ENCODE assay signal across 8 cellular contexts in the genomic region with DNA sequence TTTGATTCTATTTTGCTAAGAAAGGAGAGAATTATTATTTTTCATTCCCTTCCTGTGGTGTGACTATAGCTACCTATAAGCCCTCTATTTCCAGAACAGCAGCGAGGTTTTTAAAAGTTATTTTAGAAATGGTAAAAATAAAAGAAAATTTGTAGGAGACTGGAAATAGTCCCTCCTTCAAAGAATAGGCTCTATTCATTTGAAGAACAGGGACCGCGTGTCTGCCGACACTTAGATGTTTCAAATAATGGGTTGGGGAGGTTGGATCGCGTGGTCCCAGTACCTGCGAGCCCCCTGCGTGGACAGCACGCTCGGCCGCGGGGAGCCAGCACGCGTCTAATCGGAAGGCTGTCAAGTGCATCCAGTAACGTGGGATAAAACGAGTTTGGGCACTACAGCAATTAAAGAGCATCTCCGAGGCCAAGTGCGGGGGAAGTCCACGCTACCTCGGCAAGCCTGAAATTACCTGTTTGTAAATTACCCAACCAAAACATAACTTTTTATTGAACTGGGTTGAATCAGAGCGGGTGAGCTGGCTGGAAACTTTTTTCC. TPM values are rescaled to one million over a fixed set of nuclear protein-coding genes. Genes with fewer than 3 reads are reported as not detected.
DNase-seq lines count a peak whose midpoint lies in the region; ATAC-seq and TF ChIP-seq lines count a peak whose summit lies in the region.

No MANE protein-coding gene starts in this region.

- TF ChIP-seq CTCF in adrenal gland (IDR thresholded peaks at IDR 0.05), result no peak

- TF ChIP-seq POLR2A in adrenal gland (IDR thresholded peaks at IDR 0.05), result no peak

- 1 to 3% (median 2%) methylated on average over 16 to 22 of the region's 22 CpGs for whole genome bisulfite sequencing in adrenal gland, 4 donors

- no peaks in the 10 kb centered on the region for H3K4me1 ChIP-seq in CD4-positive, alpha-beta memory T cell (ENCODE audit: insufficient read depth, low read length)
- H3K4me1 ChIP-seq in adrenal gland (replicated peaks in 1 of 2) (peaks cover 0 to 26% of the 10 kb centered on the region in 2 donors), subcutaneous abdominal adipose tissue (ENCODE audit: control insufficient read depth in 5 of 5, insufficient read depth in 5 of 5, low read length in 5 of 5) (peaks cover 0 to 30% (median 19%) of the 10 kb centered on the region in 5 donors)

- no peaks in the 10 kb centered on the region for H3K36me3 Mint-ChIP-seq in CD4-positive, alpha-beta memory T cell
- H3K36me3 Mint-ChIP-seq in immature natural killer cell, result peaks cover 0 to 3% (median 3%) of the 10 kb centered on the region in 3 donors
- no peaks in the 10 kb centered on the region for H3K36me3 Mint-ChIP-seq in stimulated activated memory B cell treated with anti-CD40 and anti-IgM and Interleukin-4, amounts not matched to agents 10 μg/mL and 1 μg/mL and 100 μg/mL, for 72 hours

- no peaks in the 10 kb centered on the region for H3K9me3 ChIP-seq in CD4-positive, alpha-beta memory T cell (ENCODE audit: control insufficient read depth in 1 of 2, low read length in 2 of 2)
- no peaks in the 10 kb centered on the region for H3K9me3 ChIP-seq in adrenal gland (replicated peaks in 1 of 3)
- no peaks in the 10 kb centered on the region for H3K9me3 ChIP-seq in subcutaneous abdominal adipose tissue (ENCODE audit: control insufficient read depth in 5 of 5, low read length in 5 of 5)

- peak overlapping the region; percentile 28 to 79 (median 75) for H3K9ac ChIP-seq in subcutaneous abdominal adipose tissue (ENCODE audit: low read length in 5 of 5)

- H3K9me3 Mint-ChIP-seq in CD4-positive, alpha-beta memory T cell, result peaks cover 0 to 22% (median 5%) of the 10 kb centered on the region in 8 donors
- H3K9me3 Mint-ChIP-seq in immature natural killer cell, result peaks cover 3 to 31% (median 14%) of the 10 kb centered on the region in 6 donors
- peaks cover 3% of the 10 kb centered on the region for H3K9me3 Mint-ChIP-seq in stimulated activated memory B cell treated with anti-CD40 and anti-IgM and Interleukin-4, amounts not matched to agents 10 μg/mL and 1 μg/mL and 100 μg/mL, for 72 hours

- H3K27ac Mint-ChIP-seq in CD4-positive, alpha-beta memory T cell, result no peak overlapping the region
- H3K27ac Mint-ChIP-seq in immature natural killer cell, result no peak overlapping the region
- no peak overlapping the region for H3K27ac Mint-ChIP-seq in stimulated activated memory B cell treated with anti-CD40 and anti-IgM and Interleukin-4, amounts not matched to agents 10 μg/mL and 1 μg/mL and 100 μg/mL, for 72 hours

- peak; percentile 17 for ATAC-seq in HG02678 (IDR thresholded peaks at IDR 0.05; ENCODE audit: unreplicated experiment)
- no peak for ATAC-seq in HG02938 (IDR thresholded peaks at IDR 0.05; ENCODE audit: unreplicated experiment)
- no peak for ATAC-seq in GM19023 (IDR thresholded peaks at IDR 0.05; ENCODE audit: unreplicated experiment)
- ATAC-seq in stimulated activated memory B cell treated with anti-CD40 and anti-IgM and Interleukin-4, amounts not matched to agents 10 μg/mL and 1 μg/mL and 100 μg/mL, for 72 hours, result no peak

- POLR2A ChIA-PET in CD4-positive, alpha-beta memory T cell (lab: Charles Lee; ENCODE audit: partially characterized antibody), result no interaction called here

- no peak overlapping the region for H3K27ac ChIP-seq in CD4-positive, alpha-beta memory T cell (ENCODE audit: low read depth, low read length)
- H3K27ac ChIP-seq in adrenal gland, result peak overlapping the region in 3 of 5 donors; percentile 85 to 98 (median 92)
- H3K27ac ChIP-seq in subcutaneous abdominal adipose tissue (ENCODE audit: low read depth, low read length), result peak overlapping the region; percentile 89

- CTCF ChIA-PET in CD4-positive, alpha-beta memory T cell (lab: Charles Lee; ENCODE audit: partially characterized antibody), result no interaction called here

- no peak for DNase-seq in CD4-positive, alpha-beta memory T cell
- DNase-seq in adrenal gland (peak in 4 of 7 donors; percentile 19 to 61 (median 28)), immature natural killer cell (no peak)

- no peaks in the 10 kb centered on the region for H3K36me3 ChIP-seq in CD4-positive, alpha-beta memory T cell (ENCODE audit: insufficient read depth, low read length)
- H3K36me3 ChIP-seq in adrenal gland (replicated peaks in 1 of 2) (no peaks in the 10 kb centered on the region), subcutaneous abdominal adipose tissue (ENCODE audit: control insufficient read depth in 5 of 5, insufficient read depth in 5 of 5, low read length in 5 of 5) (no peaks in the 10 kb centered on the region)

- H3K27me3 ChIP-seq in CD4-positive, alpha-beta memory T cell (ENCODE audit: insufficient read depth, low read length), result peaks cover 6% of the 10 kb centered on the region
- H3K27me3 ChIP-seq in adrenal gland (no peaks in the 10 kb centered on the region), subcutaneous abdominal adipose tissue (ENCODE audit: control insufficient read depth in 5 of 5, insufficient read depth in 4 of 5, low read length in 5 of 5) (no peaks in the 10 kb centered on the region)

- H3K4me3 ChIP-seq in CD4-positive, alpha-beta memory T cell (ENCODE audit: low read length in 2 of 2), result no peak overlapping the region
- H3K4me3 ChIP-seq in adrenal gland, result peak overlapping the region; percentile 59 to 95 (median 92)
- H3K4me3 ChIP-seq in subcutaneous abdominal adipose tissue (ENCODE audit: low read depth in 1 of 5, low read length in 5 of 5), result peak overlapping the region; percentile 78 to 93 (median 85)

- H3K4me1 Mint-ChIP-seq in CD4-positive, alpha-beta memory T cell, result peaks cover 0 to 11% (median 2%) of the 10 kb centered on the region in 4 donors
- H3K4me1 Mint-ChIP-seq in immature natural killer cell, result peaks cover 3 to 8% of the 10 kb centered on the region in 2 donors
- no peaks in the 10 kb centered on the region for H3K4me1 Mint-ChIP-seq in stimulated activated memory B cell treated with anti-CD40 and anti-IgM and Interleukin-4, amounts not matched to agents 10 μg/mL and 1 μg/mL and 100 μg/mL, for 72 hours

- H3K4me3 Mint-ChIP-seq in CD4-positive, alpha-beta memory T cell, result peak overlapping the region in 7 of 8 donors; percentile 9 to 69 (median 38)
- peak overlapping the region in 4 of 5 donors; percentile 8 to 60 (median 30) for H3K4me3 Mint-ChIP-seq in immature natural killer cell
- H3K4me3 Mint-ChIP-seq in stimulated activated memory B cell treated with anti-CD40 and anti-IgM and Interleukin-4, amounts not matched to agents 10 μg/mL and 1 μg/mL and 100 μg/mL, for 72 hours, result no peak overlapping the region

- H3K27me3 Mint-ChIP-seq in CD4-positive, alpha-beta memory T cell, result peaks cover 23 to 25% of the 10 kb centered on the region in 2 donors
- H3K27me3 Mint-ChIP-seq in immature natural killer cell (ENCODE audit: low read depth in 3 of 3), result peaks cover 5 to 18% (median 9%) of the 10 kb centered on the region in 3 donors
- H3K27me3 Mint-ChIP-seq in stimulated activated memory B cell treated with anti-CD40 and anti-IgM and Interleukin-4, amounts not matched to agents 10 μg/mL and 1 μg/mL and 100 μg/mL, for 72 hours, result peaks cover 26% of the 10 kb centered on the region

- intact Hi-C loops in CD4-positive, alpha-beta memory T cell (cut with micrococcal nuclease), result no loop called here
- intact Hi-C loops in adrenal gland (cut with DNase I), result loop anchor here in 1 of 2 donors (5.0 kb wide), 1 partner anchor 210 kb away; no protein-coding TSS in a partner anchor

RNA-seq across cellular contexts. Expression of gene CACNA2D1, which starts 1.0 kb away (rescaled TPM):
- not detected for total RNA-seq in CD4-positive, alpha-beta memory T cell
- not detected for polyA plus RNA-seq in CD4-positive, alpha-beta memory T cell
- 10 to 100 TPM; 18.6 to 60.9 (median 41.2) TPM for total RNA-seq in adrenal gland
- polyA plus RNA-seq in adrenal gland (10 to 100 TPM; 10.5 to 28.9 (median 12.9) TPM), immature natural killer cell (not detected)

Comparison
In these comparisons a context has a peak if more than half of its experiments do, and no peak if none do; other contexts are left out.
1. DNase-seq: peak in adrenal gland (4 of 7); none in CD4-positive, alpha-beta memory T cell (0 of 5) and immature natural killer cell (0 of 3).
2. H3K4me3 ChIP-seq: peak in adrenal gland (4 of 4) and subcutaneous abdominal adipose tissue (5 of 5); none in CD4-positive, alpha-beta memory T cell (0 of 2).
3. RNA of gene CACNA2D1, which starts 1.0 kb away (polyA plus RNA-seq): 10.5 to 28.9 TPM in adrenal gland; not detected in CD4-positive, alpha-beta memory T cell and not detected in immature natural killer cell; every median in the first group is over 10 times any median in the second.